ENCODE assay signal across 1 cellular context in genomic region chr3:71724171-71724453, GRCh38.
TF ChIP-seq lines count a peak whose summit lies in the region.

No MANE protein-coding gene starts in this region.

TF ChIP-seq in endothelial cell of umbilical vein, 7 proteins besides CTCF, POLR2A, EP300 and RAD21:
- no peak for TF ChIP-seq FOS (IDR thresholded peaks at IDR 0.05; ENCODE audit: borderline replicate concordance, insufficient read depth, low read length)
- TF ChIP-seq JUN (IDR thresholded peaks at IDR 0.05; ENCODE audit: borderline replicate concordance, insufficient read depth, insufficient read length, low read depth) = no peak
- no peak for TF ChIP-seq MAX (IDR thresholded peaks at IDR 0.05; ENCODE audit: insufficient read depth, insufficient read length)
- no peak for TF ChIP-seq GATA2 (IDR thresholded peaks at IDR 0.05; ENCODE audit: insufficient read depth, insufficient read length, low read depth, low read length)
- TF ChIP-seq POLR2AphosphoS5 (IDR thresholded peaks at IDR 0.05; ENCODE audit: insufficient read depth, low read depth, low read length) = no peak
- TF ChIP-seq MYC (IDR thresholded peaks at IDR 0.05; ENCODE audit: low read depth, low read length) = no peak
- TF ChIP-seq EZH2 (IDR thresholded peaks at IDR 0.05; ENCODE audit: borderline replicate concordance, low read depth, low read length, severe bottlenecking) = no peak
